ENCODE assay signal across 10 cellular contexts in the genomic region with DNA sequence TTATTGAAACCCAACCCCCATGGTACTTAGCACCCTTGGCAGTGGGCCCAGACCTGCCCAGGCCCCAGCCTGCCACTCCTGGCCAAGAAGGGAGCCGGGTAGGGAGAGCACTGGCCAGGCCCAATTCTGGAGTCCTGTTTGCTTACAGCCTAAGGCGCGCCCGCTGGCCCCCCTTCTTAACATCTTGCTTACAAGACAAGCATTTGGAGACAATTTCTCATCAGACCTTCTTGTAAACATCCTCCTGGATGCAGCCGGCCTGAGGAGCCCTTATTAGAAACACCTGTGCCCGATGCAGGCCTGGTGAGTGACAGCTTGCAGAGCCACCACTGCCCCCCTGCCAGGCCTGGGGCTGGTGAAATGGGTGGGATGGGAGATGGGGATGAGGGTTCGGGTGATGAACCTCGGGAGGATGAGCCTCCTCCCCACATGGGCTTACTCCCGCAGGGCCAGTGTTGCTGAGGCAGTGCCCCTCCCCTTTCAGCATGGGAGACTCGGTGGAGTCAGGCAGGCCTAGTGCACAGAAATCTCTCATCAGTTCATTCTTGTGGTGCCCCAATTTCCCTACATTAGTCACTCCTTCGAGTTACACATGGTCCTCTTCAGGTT.
DNase-seq lines count a peak whose midpoint lies in the region; ATAC-seq and TF ChIP-seq lines count a peak whose summit lies in the region.
"Had no signal": no experiment of that assay in that cellular context is flagged by ENCODE, and none has a peak within 500 bp of the region (broad histone marks: within the 10 kb centered on the region; RNA-seq: fewer than 3 reads in every experiment).

No MANE protein-coding gene starts in this region.

- ATAC-seq in HG02840 (IDR thresholded peaks at IDR 0.05; ENCODE audit: low FRiP score, unreplicated experiment), result no peak
- ATAC-seq: natural killer cell had no signal

- POLR2A ChIA-PET in AG04450 (lab: Yijun Ruan, JAX), result no interaction called here

- no peak for TF ChIP-seq CTCF in AG04450 (IDR thresholded peaks at IDR 0.05; ENCODE audit: low read depth, low read length)

- H3K9me3 ChIP-seq in AG04450 (ENCODE audit: control insufficient read depth, insufficient read depth, low read length), result no peaks in the 10 kb centered on the region

- CTCF ChIA-PET in AG04450 (lab: Charles Lee), result interaction anchor here (1.0 kb wide), 1 partner anchor 816 kb away, joined by 3 read pairs; no protein-coding TSS in a partner anchor

- peak; percentile 7 for DNase-seq in AG04450 (ENCODE audit: low read depth, low spot score)
- DNase-seq in ELR (ENCODE audit: low read depth), result peak; percentile 17
- DNase-seq in NCI-H2196 treated with DMSO at 0.1 percent for 48 hours (lab: John Stamatoyannopoulos, UW; ENCODE audit: unreplicated experiment), result peak; percentile 1
- DNase-seq in fibroblast of the conjunctiva (ENCODE audit: low read depth), result peak; percentile 50
- DNase-seq in activated T-cell treated with anti-CD3 and anti-CD28 coated beads for 4 hours, result no peak
- DNase-seq in NAMALWA (ENCODE audit: low spot score), result no peak
- no peak for DNase-seq in NCI-H2081 treated with DMSO at 0.1 percent for 48 hours (lab: John Stamatoyannopoulos, UW)
- DNase-seq: CD4-positive, alpha-beta memory T cell; natural killer cell had no signal

- H3K27me3 ChIP-seq in AG04450 (ENCODE audit: control insufficient read depth, insufficient read depth, low read length), result peaks cover 9% of the 10 kb centered on the region

- no peak overlapping the region for H3K4me3 ChIP-seq in AG04450 (ENCODE audit: low read depth, low read length)

- H3K27ac ChIP-seq in AG04450 (ENCODE audit: low read depth, low read length), result no peak overlapping the region

Comparison
In these comparisons a context has a peak if more than half of its experiments do, and no peak if none do; other contexts are left out.
1. DNase-seq: peak in AG04450 (single experiment), ELR (single experiment), NCI-H2196 treated with DMSO at 0.1 percent for 48 hours (single experiment) and fibroblast of the conjunctiva (single experiment); none in activated T-cell treated with anti-CD3 and anti-CD28 coated beads for 4 hours (single experiment), NAMALWA (single experiment) and NCI-H2081 treated with DMSO at 0.1 percent for 48 hours (single experiment).